9 cellular contexts compared by ENCODE assay signal in genomic region chr4:1794809-1795303, GRCh38. TPM values are rescaled to one million over a fixed set of nuclear protein-coding genes. Genes with fewer than 3 reads are reported as not detected.
DNase-seq lines count a peak whose midpoint lies in the region; ATAC-seq and TF ChIP-seq lines count a peak whose summit lies in the region.
"Had no signal": no experiment of that assay in that cellular context is flagged by ENCODE, and none has a peak within 500 bp of the region (broad histone marks: within the 10 kb centered on the region; RNA-seq: fewer than 3 reads in every experiment).

No MANE protein-coding gene starts in this region.

- H3K36me3 Mint-ChIP-seq in progenitor cell of endocrine pancreas (ENCODE audit: insufficient read depth): peaks cover 2% of the 10 kb centered on the region

- no peaks in the 10 kb centered on the region for H3K79me2 ChIP-seq in PC-3 (ENCODE audit: low read length)

- no peaks in the 10 kb centered on the region for H3K9me2 ChIP-seq in PC-3 (replicated peaks; ENCODE audit: low read length)

- H3K9ac ChIP-seq in PC-3 (ENCODE audit: low read length): no peak overlapping the region

- no peak overlapping the region for H3K27ac ChIP-seq in PC-3 (ENCODE audit: low read length)
- no peak overlapping the region for H3K27ac ChIP-seq in esophagus muscularis mucosa (replicated peaks in 1 of 4)

- TF ChIP-seq CTCF in PC-3 (conservative IDR thresholded peaks at IDR 0.05; ENCODE audit: low read depth, low read length) (no peak), esophagus muscularis mucosa (IDR thresholded peaks at IDR 0.05) (no peak), progenitor cell of endocrine pancreas (IDR thresholded peaks at IDR 0.05; ENCODE audit: unreplicated experiment) (no peak)

- H3K4me3 ChIP-seq in PC-3 (ENCODE audit: low read length) (no peak overlapping the region), esophagus muscularis mucosa (peak overlapping the region; percentile 54 to 67 (median 56))

- H3K9me3 ChIP-seq in PC-3 (ENCODE audit: low read length) (no peaks in the 10 kb centered on the region), esophagus muscularis mucosa (no peaks in the 10 kb centered on the region)

- DNase-seq in ELF-1 (ENCODE audit: low read depth, low spot score) (peak; percentile 75), PC-3 (no peak), esophagus muscularis mucosa (ENCODE audit: extremely low spot score) (no peak), progenitor cell of endocrine pancreas (ENCODE audit: low spot score, unreplicated experiment) (no peak), activated gamma-delta T cell treated with Interleukin-2 at 50 U/mL for 16 hours (no peak), NCI-H1436 (lab: John Stamatoyannopoulos, UW) (no peak)

- H3K4me1 ChIP-seq in PC-3 (ENCODE audit: insufficient read depth, low read length): no peaks in the 10 kb centered on the region
- peaks cover 15 to 34% (median 28%) of the 10 kb centered on the region in 4 donors for H3K4me1 ChIP-seq in esophagus muscularis mucosa

- H2AFZ ChIP-seq in PC-3 (ENCODE audit: low read length): no peak overlapping the region

- no peak for TF ChIP-seq EP300 in esophagus muscularis mucosa (IDR thresholded peaks at IDR 0.05)

- no peaks in the 10 kb centered on the region for H3F3A ChIP-seq in PC-3 (ENCODE audit: low read length, unreplicated experiment)

- peak overlapping the region; percentile 64 for H3K27ac Mint-ChIP-seq in progenitor cell of endocrine pancreas

- ATAC-seq in PC-3 (no peak), HG03280 (IDR thresholded peaks at IDR 0.05; ENCODE audit: unreplicated experiment) (no peak), HG03139 (IDR thresholded peaks at IDR 0.05; ENCODE audit: unreplicated experiment) (no peak)

- WGBS in esophagus muscularis mucosa: no CpG with 5 or more reads among the region's 68 CpGs

- H3K27me3 Mint-ChIP-seq in progenitor cell of endocrine pancreas: peaks cover 12% of the 10 kb centered on the region

- intact Hi-C loops in PC-3 (cut with micrococcal nuclease) (no loop called here), esophagus muscularis mucosa (cut with DNase I) (no loop called here)

- H3K36me3 ChIP-seq in PC-3 (ENCODE audit: low read depth, low read length) (no peaks in the 10 kb centered on the region), esophagus muscularis mucosa (no peaks in the 10 kb centered on the region)

- BruUV-seq in PC-3 (replicated peaks; lab: Mats Ljungman, UMichigan): no TSS peak

- peak overlapping the region; percentile 68 for H3K4me2 ChIP-seq in PC-3 (ENCODE audit: low read length)

- POLR2A ChIA-PET in PC-3 (lab: Charles Lee; ENCODE audit: unreplicated experiment): no interaction called here

- no peak for TF ChIP-seq POLR2A in esophagus muscularis mucosa (IDR thresholded peaks at IDR 0.05; ENCODE audit: low read depth)

- peak overlapping the region; percentile 72 for H3K4me3 Mint-ChIP-seq in progenitor cell of endocrine pancreas (ENCODE audit: low read depth)

- CTCF ChIA-PET in PC-3 (lab: Charles Lee): no interaction called here

- no peaks in the 10 kb centered on the region for H4K20me1 ChIP-seq in PC-3 (ENCODE audit: low read length)

- H3K27me3 ChIP-seq in PC-3 (ENCODE audit: low read length): peaks cover 22% of the 10 kb centered on the region
- peaks cover 12 to 84% (median 37%) of the 10 kb centered on the region in 4 donors for H3K27me3 ChIP-seq in esophagus muscularis mucosa

- peaks cover 12% of the 10 kb centered on the region for H3K4me1 Mint-ChIP-seq in progenitor cell of endocrine pancreas (ENCODE audit: low read depth)

- H3K9me3 Mint-ChIP-seq in progenitor cell of endocrine pancreas (ENCODE audit: low read depth): no peaks in the 10 kb centered on the region

RNA-seq across cellular contexts. Expression of gene FGFR3, which starts 1.8 kb away (rescaled TPM):
- total RNA-seq in PC-3 (2014; rRNA removed): 0.11 and 0.86 TPM in 2 replicates
- total RNA-seq in esophagus muscularis mucosa: 1 to 10 TPM; 1.2 to 2.0 (median 1.6) TPM
- total RNA-seq in progenitor cell of endocrine pancreas: 169 and 185 TPM in 2 replicates
- total RNA-seq: myocyte had no signal

Comparison
In these comparisons a context has a peak if more than half of its experiments do, and no peak if none do; other contexts are left out.
1. RNA of gene FGFR3, which starts 1.8 kb away (total RNA-seq): 169 to 185 TPM in progenitor cell of endocrine pancreas; 1.2 to 2.0 TPM in esophagus muscularis mucosa and 0.11 to 0.86 TPM in PC-3; every median in the first group is over 10 times any median in the second.